In the genomic region with DNA sequence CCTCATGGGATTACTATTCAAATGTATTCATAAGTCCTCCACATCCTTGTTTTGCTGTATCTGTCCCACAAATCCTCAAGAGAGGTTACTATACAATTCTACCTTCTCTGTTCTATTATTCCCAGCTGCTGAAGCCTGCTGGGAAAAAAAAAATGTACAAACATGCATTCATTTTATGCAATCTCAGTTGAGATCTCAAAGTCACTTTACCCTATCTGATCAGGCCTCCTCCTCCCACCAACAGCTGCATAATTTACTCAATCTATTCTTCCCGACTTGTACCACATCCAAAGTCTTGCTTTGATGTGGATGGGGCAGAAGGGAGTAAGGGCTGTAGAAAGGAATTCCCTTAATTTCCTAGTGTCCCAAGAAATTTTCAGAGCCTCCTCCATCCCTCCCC, we compare ENCODE assay signal across 1 cellular context.
TF ChIP-seq lines count a peak whose summit lies in the region.

No MANE protein-coding gene starts in this region.

TF ChIP-seq in SK-N-SH, 30 proteins besides CTCF, POLR2A, EP300 and RAD21 (continued from another document):
- no peak for TF ChIP-seq POLR2AphosphoS5 (IDR thresholded peaks at IDR 0.05; ENCODE audit: low read depth, low read length)
- TF ChIP-seq RCOR1 (IDR thresholded peaks at IDR 0.05; ENCODE audit: low read length): 0 out of 2 replicates have a peak, but pooled peaks have one; percentile 21
- no peak for TF ChIP-seq FOXM1 (IDR thresholded peaks at IDR 0.05; ENCODE audit: low read depth)
- TF ChIP-seq GATA2 (CRISPR knock-in tag; IDR thresholded peaks at IDR 0.05): peak; percentile 77
TF ChIP-seq in SK-N-SH: peak in this region for 2.
